ENCODE assay signal across 16 cellular contexts in the genomic region with DNA sequence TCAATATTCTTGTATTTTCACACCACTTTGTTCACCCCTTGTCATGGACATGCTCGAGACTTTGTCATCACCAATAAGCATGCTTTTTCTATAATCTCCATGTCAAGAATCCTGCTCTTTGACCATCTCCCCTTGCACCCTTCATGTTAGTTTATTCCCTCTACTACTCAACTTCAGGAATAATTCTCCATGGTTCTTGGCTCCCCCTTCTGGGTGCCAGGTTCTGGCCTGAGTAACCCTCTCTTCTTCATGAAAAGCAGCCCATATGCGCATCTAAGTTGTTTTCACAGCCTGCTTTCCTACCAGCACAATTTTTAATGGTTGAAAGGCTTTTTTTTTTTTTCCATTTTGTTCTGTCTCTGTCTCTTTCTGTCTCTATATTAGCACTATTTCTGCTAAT.
DNase-seq lines count a peak whose midpoint lies in the region; ATAC-seq and TF ChIP-seq lines count a peak whose summit lies in the region.
"Had no signal": no experiment of that assay in that cellular context is flagged by ENCODE, and none has a peak within 500 bp of the region (broad histone marks: within the 10 kb centered on the region; RNA-seq: fewer than 3 reads in every experiment).

No MANE protein-coding gene starts in this region.

- no peak for ATAC-seq in heart right ventricle
- no peak for ATAC-seq in foreskin keratinocyte
- no peak for ATAC-seq in activated T-helper 17 cell treated with anti-CD3 and anti-CD28 coated beads, Interleukin-2, amount 50 U/mL, for 72 hours (replicated peaks)
- no peak for ATAC-seq in HG03045 (IDR thresholded peaks at IDR 0.05; ENCODE audit: unreplicated experiment)
- ATAC-seq: T-cell had no signal

- H3K4me1 ChIP-seq in heart right ventricle: no peaks in the 10 kb centered on the region
- no peaks in the 10 kb centered on the region for H3K4me1 ChIP-seq in right atrium auricular region
- H3K4me1 ChIP-seq in foreskin keratinocyte: peaks cover 3% of the 10 kb centered on the region
- H3K4me1 ChIP-seq: transverse colon had no signal

- no peak overlapping the region for H3K4me3 Mint-ChIP-seq in activated T-helper 17 cell treated with anti-CD3 and anti-CD28 coated beads, Interleukin-2, amount 50 U/mL, for 72 hours
- H3K4me3 Mint-ChIP-seq: memory B cell, T-cell had no signal

- in situ Hi-C loops in astrocyte of the cerebellum (cut with HindIII; ENCODE audit: low sequenced_read_pairs): no loop called here

- H3K4me1 Mint-ChIP-seq in activated T-helper 17 cell treated with anti-CD3 and anti-CD28 coated beads, Interleukin-2, amount 50 U/mL, for 72 hours: no peaks in the 10 kb centered on the region
- H3K4me1 Mint-ChIP-seq: memory B cell, T-cell had no signal

- intact Hi-C loops in heart right ventricle (cut with DNase I): loop anchor here in 2 of 10 donors (5.0 to 10.0 kb wide), 2 partner anchors 146 to 149 kb away; no protein-coding TSS in a partner anchor

- H3K27ac Mint-ChIP-seq in activated T-helper 17 cell treated with anti-CD3 and anti-CD28 coated beads, Interleukin-2, amount 50 U/mL, for 72 hours: no peak overlapping the region
- H3K27ac Mint-ChIP-seq: memory B cell, T-cell had no signal

- H3K36me3 Mint-ChIP-seq in activated T-helper 17 cell treated with anti-CD3 and anti-CD28 coated beads, Interleukin-2, amount 50 U/mL, for 72 hours (ENCODE audit: low read depth): no peaks in the 10 kb centered on the region
- H3K36me3 Mint-ChIP-seq: memory B cell had no signal

- H3K36me3 ChIP-seq in heart right ventricle (peaks cover 0 to 2% (median 0%) of the 10 kb centered on the region in 9 donors), right atrium auricular region (no peaks in the 10 kb centered on the region)
- H3K36me3 ChIP-seq: transverse colon had no signal

- no peak overlapping the region for H3K27ac ChIP-seq in heart right ventricle
- no peak overlapping the region for H3K27ac ChIP-seq in right atrium auricular region
- no peak overlapping the region for H3K27ac ChIP-seq in foreskin keratinocyte
- H3K27ac ChIP-seq: transverse colon had no signal

- DNase-seq in heart right ventricle (no peak), right atrium auricular region (ENCODE audit: low spot score) (no peak), astrocyte of the cerebellum (ENCODE audit: low read depth) (no peak), foreskin keratinocyte (no peak), midbrain (lab: John Stamatoyannopoulos, UW) (no peak), OCI-M1 (lab: John Stamatoyannopoulos, UW) (no peak)
- DNase-seq: activated CD4-positive, CD25-positive, alpha-beta regulatory T cell treated with anti-CD3 and anti-CD28 coated beads, Interleukin-2, amount 50 U/mL, for 72 hours; activated T-cell treated with anti-CD3 and anti-CD28 coated beads for 4 hours; hippocampal formation; NCI-H2171 treated with DMSO at 0.1 percent for 48 hours; occipital lobe; T-cell; transverse colon had no signal

- H3K27me3 ChIP-seq in heart right ventricle (no peaks in the 10 kb centered on the region), right atrium auricular region (no peaks in the 10 kb centered on the region), foreskin keratinocyte (no peaks in the 10 kb centered on the region)
- H3K27me3 ChIP-seq: transverse colon had no signal

- H3K4me3 ChIP-seq in heart right ventricle (no peak overlapping the region), right atrium auricular region (no peak overlapping the region), astrocyte of the cerebellum (ENCODE audit: low read depth, low read length) (no peak overlapping the region)
- H3K4me3 ChIP-seq: transverse colon had no signal

- peaks cover 9% of the 10 kb centered on the region for H3K9me3 Mint-ChIP-seq in activated T-helper 17 cell treated with anti-CD3 and anti-CD28 coated beads, Interleukin-2, amount 50 U/mL, for 72 hours

- H3K9me3 ChIP-seq in heart right ventricle (peaks cover 0 to 17% (median 0%) of the 10 kb centered on the region in 11 donors), right atrium auricular region (peaks cover 0 to 15% of the 10 kb centered on the region in 2 donors)
- H3K9me3 ChIP-seq: transverse colon had no signal

- WGBS in heart right ventricle, 2 donors: 77 to 92% methylated on average over 2 of the region's 2 CpGs

- H3K27me3 Mint-ChIP-seq in activated T-helper 17 cell treated with anti-CD3 and anti-CD28 coated beads, Interleukin-2, amount 50 U/mL, for 72 hours: no peaks in the 10 kb centered on the region

- TF ChIP-seq CTCF in heart right ventricle (IDR thresholded peaks at IDR 0.05): peak in 7 of 9 donors; percentile 12 to 54 (median 26)
- peak in 1 of 2 donors; percentile 32 for TF ChIP-seq CTCF in right atrium auricular region (IDR thresholded peaks at IDR 0.05)
- peak; percentile 32 for TF ChIP-seq CTCF in astrocyte of the cerebellum (IDR thresholded peaks at IDR 0.05; ENCODE audit: low read depth, low read length, missing control alignments)
- peak; percentile 25 for TF ChIP-seq CTCF in foreskin keratinocyte (conservative IDR thresholded peaks at IDR 0.05)
